15 cellular contexts compared by ENCODE assay signal in the genomic region with DNA sequence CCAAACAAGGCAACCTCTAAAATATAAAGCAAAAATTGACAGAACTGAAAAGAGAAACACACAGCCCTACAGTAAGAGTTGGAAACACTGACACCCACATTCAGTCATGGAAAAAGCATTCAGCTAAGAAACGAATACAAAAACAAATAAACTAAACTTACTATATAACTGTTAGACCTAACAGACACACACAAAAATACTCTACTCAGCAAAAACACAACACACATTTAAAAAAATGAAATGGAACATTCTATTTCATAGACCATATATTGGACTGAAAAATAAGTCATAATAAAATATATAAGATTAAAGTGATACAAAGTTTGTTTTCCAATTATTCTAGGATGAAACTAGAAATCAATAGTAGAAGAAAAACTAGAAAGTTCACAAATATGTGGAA.
DNase-seq lines count a peak whose midpoint lies in the region; ATAC-seq, FAIRE-seq and TF ChIP-seq lines count a peak whose summit lies in the region.
"Had no signal": no experiment of that assay in that cellular context is flagged by ENCODE, and none has a peak within 500 bp of the region (broad histone marks: within the 10 kb centered on the region; RNA-seq: fewer than 3 reads in every experiment).

No MANE protein-coding gene starts in this region.

- H3K4me3 ChIP-seq in A549 (no peak overlapping the region), heart right ventricle (no peak overlapping the region)
- H3K4me3 ChIP-seq: BLaER1, GM12878 had no signal

- POLR2A ChIA-PET in A549 (lab: Yijun Ruan, JAX), result no interaction called here

- TF ChIP-seq POLR2A in A549 (IDR thresholded peaks at IDR 0.05; ENCODE audit: low read length), result no peak

- WGBS in A549 (ENCODE audit: missing lambda C conversion rate), result 10% methylated on average over 1 of the region's 1 CpG
- WGBS in heart right ventricle, 2 donors, result 55 to 65% methylated on average over 1 of the region's 1 CpG

- DNase-seq in A549 (ENCODE audit: low read depth in 1 of 2, low spot score in 1 of 2) (no peak), anterior cingulate cortex (lab: John Stamatoyannopoulos, UW) (no peak), NCI-H128 (lab: John Stamatoyannopoulos, UW; ENCODE audit: unreplicated experiment) (no peak), heart right ventricle (no peak)
- DNase-seq: CD4-positive, alpha-beta memory T cell; DMS79 treated with DMSO at 0.1 percent for 48 hours; GF-D8; H9 had no signal

- no peak for TF ChIP-seq RAD21 in A549 (conservative IDR thresholded peaks at IDR 0.05 in 1 of 2, IDR thresholded peaks at IDR 0.05 in 1 of 2)

- TF ChIP-seq EP300 in A549 (IDR thresholded peaks at IDR 0.05), result no peak

- CTCF ChIA-PET in A549 (lab: Yijun Ruan, JAX), result no interaction called here

- H3K36me3 ChIP-seq in heart right ventricle, result no peaks in the 10 kb centered on the region
- H3K36me3 ChIP-seq: BLaER1 had no signal

- intact Hi-C loops in heart right ventricle (cut with DNase I), result no loop called here

- H3K9me3 ChIP-seq in A549 (no peaks in the 10 kb centered on the region), heart right ventricle (no peaks in the 10 kb centered on the region)
- H3K9me3 ChIP-seq: BLaER1 had no signal

- FAIRE-seq in A549 (lab: Jason Lieb, UNC), result no peak
- peak; percentile 13 for FAIRE-seq in TTC549 (lab: Jason Lieb, UNC)
- peak; percentile 82 for FAIRE-seq in islet of Langerhans (lab: Jason Lieb, UNC)
- FAIRE-seq: GM12878, GM19239, H1, HTR-8/SVneo had no signal

- H3K4me2 ChIP-seq in A549, result no peak overlapping the region
- H3K4me2 ChIP-seq: BLaER1 had no signal

- ATAC-seq in A549 (no peak), heart right ventricle (no peak)
- ATAC-seq: GM12878 had no signal

- H3K4me1 ChIP-seq in A549 (no peaks in the 10 kb centered on the region), heart right ventricle (no peaks in the 10 kb centered on the region)
- H3K4me1 ChIP-seq: BLaER1 had no signal

- no peak overlapping the region for H3K27ac ChIP-seq in A549
- H3K27ac ChIP-seq in heart right ventricle, result no peak overlapping the region
- H3K27ac ChIP-seq: BLaER1 had no signal

- peaks cover 0 to 3% (median 0%) of the 10 kb centered on the region in 7 donors for H3K27me3 ChIP-seq in heart right ventricle

- TF ChIP-seq CTCF in A549 (IDR thresholded peaks at IDR 0.05), result no peak
- TF ChIP-seq CTCF in heart right ventricle (IDR thresholded peaks at IDR 0.05), result no peak

TF ChIP-seq in A549, 52 proteins besides CTCF, POLR2A, EP300 and RAD21:
- TF ChIP-seq KDM1A (IDR thresholded peaks at IDR 0.05; ENCODE audit: low read depth) (no peak), JUNB (IDR thresholded peaks at IDR 0.05) (no peak), FOXS1 (CRISPR knock-in tag; IDR thresholded peaks at IDR 0.05) (no peak), MAFK (IDR thresholded peaks at IDR 0.05; ENCODE audit: partially characterized antibody) (peak; percentile 11), NFE2L2 (conservative IDR thresholded peaks at IDR 0.05; ENCODE audit: low read length) (no peak), TP53 (CRISPR knock-in tag; IDR thresholded peaks at IDR 0.05) (no peak)
